8 cellular contexts compared by ENCODE assay signal in the genomic region with DNA sequence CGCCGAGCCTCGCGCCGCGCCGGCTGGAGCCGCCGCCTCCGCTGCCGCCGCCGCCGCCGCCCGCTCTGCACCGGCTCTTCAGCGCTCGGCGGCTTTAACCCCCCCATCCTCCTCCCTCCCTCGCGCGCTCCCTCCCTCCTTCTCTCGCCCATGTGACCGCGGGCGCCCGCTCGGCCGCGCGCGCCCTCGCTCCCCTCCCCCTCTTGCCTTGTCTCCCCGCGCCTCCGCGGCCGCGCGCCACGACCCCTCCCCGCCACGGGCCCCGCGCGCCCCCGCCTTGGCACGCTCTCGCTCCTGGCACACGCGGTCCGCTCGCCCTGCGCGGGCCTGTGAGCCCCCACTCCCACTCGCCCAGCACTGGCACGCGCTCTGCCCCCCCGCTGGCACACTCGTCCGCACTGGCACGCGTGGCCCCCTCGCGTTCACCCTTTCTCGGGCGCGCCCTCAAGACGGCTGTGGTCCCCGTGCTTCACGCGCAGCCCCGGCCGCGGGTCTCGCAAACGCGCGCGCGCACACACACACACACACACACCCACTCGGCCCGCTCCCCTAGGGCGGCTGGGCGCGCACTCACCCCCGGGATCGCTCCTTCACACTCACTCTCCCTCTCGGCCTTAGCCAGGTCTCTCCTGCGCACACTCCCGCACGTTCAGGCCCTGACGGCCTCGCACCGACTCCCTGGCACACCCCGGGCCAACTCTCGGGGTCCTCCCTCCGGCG. TPM values are rescaled to one million over a fixed set of nuclear protein-coding genes. Genes with fewer than 3 reads are reported as not detected.
DNase-seq lines count a peak whose midpoint lies in the region; ATAC-seq and TF ChIP-seq lines count a peak whose summit lies in the region.

CNTFR (minus strand) TSS at position 69 of the 720 bp plus-strand sequence. CDS start 20,743 bp downstream, outside the sequence.

- CTCF ChIA-PET in T-cell (lab: Charles Lee) = interaction anchor here in 1 of 2 donors (1.4 kb wide), 1 partner anchor 14 kb away, joined by 3 read pairs; no protein-coding TSS in a partner anchor

- H3K4me1 Mint-ChIP-seq in T-cell (peaks cover 23 to 35% (median 31%) of the 10 kb centered on the region in 3 donors), natural killer cell (peaks cover 9 to 47% of the 10 kb centered on the region in 2 donors)

- TF ChIP-seq CTCF in epithelial cell of esophagus (IDR thresholded peaks at IDR 0.05; ENCODE audit: insufficient read depth, low read depth, low read length, missing control alignments) (no peak), natural killer cell (IDR thresholded peaks at IDR 0.05) (no peak)

- intact Hi-C loops in natural killer cell (cut with micrococcal nuclease) = loop anchor here (5.0 kb wide), 1 partner anchor 153 kb away; no protein-coding TSS in a partner anchor

- H3K36me3 Mint-ChIP-seq in T-cell = no peaks in the 10 kb centered on the region
- H3K36me3 Mint-ChIP-seq in natural killer cell = no peaks in the 10 kb centered on the region

- peak within 1 kb of the TSS in 1 of 2 donors; percentile 62 for H3K27ac Mint-ChIP-seq in T-cell
- H3K27ac Mint-ChIP-seq in natural killer cell = peak within 1 kb of the TSS in 1 of 2 donors; percentile 31

- ATAC-seq in T-cell (replicated peaks in 1 of 4) (peak in 3 of 4 experiments; percentile 11 to 25 (median 24)), natural killer cell (peak in 1 of 3 donors; percentile 27), HG03342 (IDR thresholded peaks at IDR 0.05; ENCODE audit: unreplicated experiment) (no peak), GM21723 (IDR thresholded peaks at IDR 0.05; ENCODE audit: unreplicated experiment) (no peak), HG02981 (IDR thresholded peaks at IDR 0.05; ENCODE audit: unreplicated experiment) (no peak)

- H3K9me3 Mint-ChIP-seq in T-cell = no peaks in the 10 kb centered on the region
- H3K9me3 Mint-ChIP-seq in natural killer cell = no peaks in the 10 kb centered on the region

- H3K4me3 Mint-ChIP-seq in T-cell (peak within 1 kb of the TSS; percentile 71 to 82 (median 73)), natural killer cell (peak within 1 kb of the TSS; percentile 55)

- H3K27me3 Mint-ChIP-seq in T-cell = peaks cover 64 to 80% of the 10 kb centered on the region in 2 donors
- H3K27me3 Mint-ChIP-seq in natural killer cell (ENCODE audit: low read depth in 2 of 2) = peaks cover 61 to 69% of the 10 kb centered on the region in 2 donors

- peak within 1 kb of the TSS; percentile 25 for H3K4me3 ChIP-seq in epithelial cell of esophagus (ENCODE audit: low read length)

- POLR2A ChIA-PET in T-cell (lab: Charles Lee) = no interaction called here

- DNase-seq in NCI-H345 (lab: John Stamatoyannopoulos, UW) (peak; percentile 42), NCI-H345 treated with DMSO at 0.1 percent for 48 hours (lab: John Stamatoyannopoulos, UW; ENCODE audit: unreplicated experiment) (no peak), T-cell (peak in 1 of 34 experiments; percentile 16), epithelial cell of esophagus (ENCODE audit: low read depth) (peak; percentile 24), natural killer cell (no peak)

RNA-seq across cellular contexts. Expression of gene CNTFR, which starts in this region (rescaled TPM):
- not detected for total RNA-seq in T-cell
- not detected for total RNA-seq in natural killer cell

Comparison
In these comparisons a context has a peak if more than half of its experiments do, and no peak if none do; other contexts are left out.
1. DNase-seq: peak in NCI-H345 (single experiment) and epithelial cell of esophagus (single experiment); none in NCI-H345 treated with DMSO at 0.1 percent for 48 hours (single experiment) and natural killer cell (single experiment).
2. Peak in ATAC-seq in T-cell; RNA of the gene not detected or under 1 TPM.